ENCODE assay signal across 8 cellular contexts in the genomic region with DNA sequence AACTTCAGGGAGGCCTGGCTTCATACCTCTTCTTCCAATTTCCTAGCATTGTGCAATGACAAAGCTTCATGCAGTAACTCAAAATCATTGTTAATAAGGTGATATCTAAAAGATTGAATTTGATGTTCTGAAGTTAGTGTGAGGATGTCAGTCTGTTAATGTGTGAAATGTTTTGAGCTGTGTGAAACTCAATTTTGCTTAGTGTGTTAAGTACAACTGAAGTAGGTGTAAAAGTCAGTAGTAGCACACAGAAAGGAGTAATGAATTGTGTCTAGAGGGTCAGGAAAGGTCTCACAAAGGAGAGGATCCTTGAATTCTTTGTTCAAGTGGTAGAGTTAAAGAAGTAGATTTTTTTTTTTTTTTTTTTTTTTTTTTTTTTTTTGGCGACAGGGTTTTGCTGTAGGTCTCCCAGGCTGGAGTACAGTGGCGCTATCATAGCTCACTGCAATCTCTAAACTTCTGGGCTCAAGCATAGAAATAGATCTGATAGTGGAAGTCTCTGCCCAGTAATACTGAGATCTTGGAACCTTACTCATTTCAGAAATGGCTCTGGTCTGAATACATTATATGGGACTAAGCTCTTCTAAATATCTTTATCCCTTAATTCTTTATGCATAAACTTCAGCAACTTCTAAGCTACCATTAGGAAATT.
A peak's percentile ranks its signal among the peaks of the same experiment; 100 is the strongest.
DNase-seq lines count a peak whose midpoint lies in the region; ATAC-seq and TF ChIP-seq lines count a peak whose summit lies in the region.

No MANE protein-coding gene starts in this region.

- no peak overlapping the region for H3K4me3 Mint-ChIP-seq in activated T-cell treated with anti-CD3 and anti-CD28 coated beads, Interleukin-2, amount 50 U/mL, for 24 hours
- H3K4me3 Mint-ChIP-seq in stimulated activated naive B cell treated with anti-CD40 and anti-IgM and Interleukin-4, amounts not matched to agents 10 μg/mL and 1 μg/mL and 100 μg/mL, for 72 hours = no peak overlapping the region
- H3K4me3 Mint-ChIP-seq in mesothelial cell of epicardium = no peak overlapping the region

- peak; percentile 78 for ATAC-seq in HG02588 (IDR thresholded peaks at IDR 0.05; ENCODE audit: unreplicated experiment)
- peak; percentile 72 for ATAC-seq in HG03460 (IDR thresholded peaks at IDR 0.05; ENCODE audit: unreplicated experiment)
- peak; percentile 93 to 99 for ATAC-seq in stimulated activated naive B cell treated with anti-CD40 and anti-IgM and Interleukin-4, amounts not matched to agents 10 μg/mL and 1 μg/mL and 100 μg/mL, for 72 hours (replicated peaks)

- no peaks in the 10 kb centered on the region for H3K27me3 Mint-ChIP-seq in activated T-cell treated with anti-CD3 and anti-CD28 coated beads, Interleukin-2, amount 50 U/mL, for 24 hours
- no peaks in the 10 kb centered on the region for H3K27me3 Mint-ChIP-seq in stimulated activated naive B cell treated with anti-CD40 and anti-IgM and Interleukin-4, amounts not matched to agents 10 μg/mL and 1 μg/mL and 100 μg/mL, for 72 hours
- H3K27me3 Mint-ChIP-seq in mesothelial cell of epicardium (ENCODE audit: low read depth) = peaks cover 6% of the 10 kb centered on the region

- peaks cover 75% of the 10 kb centered on the region for H3K4me1 Mint-ChIP-seq in activated T-cell treated with anti-CD3 and anti-CD28 coated beads, Interleukin-2, amount 50 U/mL, for 24 hours (ENCODE audit: low read depth)
- H3K4me1 Mint-ChIP-seq in stimulated activated naive B cell treated with anti-CD40 and anti-IgM and Interleukin-4, amounts not matched to agents 10 μg/mL and 1 μg/mL and 100 μg/mL, for 72 hours = peaks cover 20 to 39% of the 10 kb centered on the region in 2 donors
- H3K4me1 Mint-ChIP-seq in mesothelial cell of epicardium = peaks cover 31% of the 10 kb centered on the region

- no peak for TF ChIP-seq CTCF in mesothelial cell of epicardium (IDR thresholded peaks at IDR 0.05; ENCODE audit: unreplicated experiment)

- H3K36me3 Mint-ChIP-seq in activated T-cell treated with anti-CD3 and anti-CD28 coated beads, Interleukin-2, amount 50 U/mL, for 24 hours (ENCODE audit: low read depth) = peaks cover 47% of the 10 kb centered on the region
- H3K36me3 Mint-ChIP-seq in stimulated activated naive B cell treated with anti-CD40 and anti-IgM and Interleukin-4, amounts not matched to agents 10 μg/mL and 1 μg/mL and 100 μg/mL, for 72 hours = peaks cover 8 to 21% of the 10 kb centered on the region in 2 donors
- H3K36me3 Mint-ChIP-seq in mesothelial cell of epicardium = peaks cover 2% of the 10 kb centered on the region

- peak overlapping the region; percentile 42 for H3K27ac Mint-ChIP-seq in activated T-cell treated with anti-CD3 and anti-CD28 coated beads, Interleukin-2, amount 50 U/mL, for 24 hours
- H3K27ac Mint-ChIP-seq in stimulated activated naive B cell treated with anti-CD40 and anti-IgM and Interleukin-4, amounts not matched to agents 10 μg/mL and 1 μg/mL and 100 μg/mL, for 72 hours = no peak overlapping the region
- H3K27ac Mint-ChIP-seq in mesothelial cell of epicardium = no peak overlapping the region

- H3K9me3 Mint-ChIP-seq in activated T-cell treated with anti-CD3 and anti-CD28 coated beads, Interleukin-2, amount 50 U/mL, for 24 hours = no peaks in the 10 kb centered on the region
- H3K9me3 Mint-ChIP-seq in stimulated activated naive B cell treated with anti-CD40 and anti-IgM and Interleukin-4, amounts not matched to agents 10 μg/mL and 1 μg/mL and 100 μg/mL, for 72 hours = no peaks in the 10 kb centered on the region
- H3K9me3 Mint-ChIP-seq in mesothelial cell of epicardium = peaks cover 3% of the 10 kb centered on the region

- DNase-seq in activated T-cell treated with anti-CD3 and anti-CD28 coated beads, Interleukin-2, amount 50 U/mL, for 24 hours = no peak
- no peak for DNase-seq in activated T-cell treated with anti-CD3 and anti-CD28 coated beads, Interleukin-2, amount 50 U/mL, for 1 hour
- no peak for DNase-seq in stimulated activated naive B cell treated with anti-CD40 and anti-IgM and Interleukin-4, amounts not matched to agents 10 μg/mL and 1 μg/mL and 100 μg/mL, for 72 hours
- DNase-seq in NCI-H1105 treated with DMSO at 0.1 percent for 48 hours (lab: John Stamatoyannopoulos, UW) = no peak
- DNase-seq in mesothelial cell of epicardium (ENCODE audit: low spot score in 2 of 2, unreplicated experiment in 2 of 2) = no peak
- DNase-seq in NCI-H446 treated with DMSO at 0.1 percent for 48 hours (lab: John Stamatoyannopoulos, UW) = no peak
